ENCODE assay signal across 9 cellular contexts in the genomic region with DNA sequence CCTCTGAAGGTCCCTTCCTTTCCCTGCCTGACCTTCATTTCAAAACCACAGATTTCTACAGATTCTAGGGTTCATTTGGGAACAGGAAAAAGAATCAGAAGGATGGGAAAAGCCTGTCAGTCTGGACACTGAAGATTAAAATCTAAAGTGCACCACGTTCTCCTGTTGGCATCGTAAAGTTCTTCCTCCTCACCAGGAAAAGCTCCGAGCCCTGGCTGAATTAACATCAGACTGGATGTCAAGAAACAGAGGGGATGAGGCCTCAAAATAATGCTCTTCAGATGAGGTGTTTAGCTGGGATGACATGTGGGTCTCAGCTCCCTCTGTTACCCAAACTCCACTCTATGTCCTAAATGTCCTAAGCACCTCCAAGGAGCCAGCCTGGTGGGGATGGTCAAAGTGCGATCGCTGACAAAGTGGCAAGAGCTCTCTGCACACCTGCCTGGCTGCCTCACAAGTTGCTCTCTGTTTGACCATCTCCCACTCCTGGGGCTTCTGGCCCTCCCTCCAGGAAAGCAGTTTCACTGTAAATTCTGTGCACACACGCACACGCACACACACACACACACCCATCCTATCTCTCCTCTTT. TPM values are rescaled to one million over a fixed set of nuclear protein-coding genes. Genes with fewer than 3 reads are reported as not detected.
DNase-seq lines count a peak whose midpoint lies in the region; ATAC-seq lines count a peak whose summit lies in the region.
"Had no signal": no experiment of that assay in that cellular context is flagged by ENCODE, and none has a peak within 500 bp of the region (broad histone marks: within the 10 kb centered on the region; RNA-seq: fewer than 3 reads in every experiment).

No MANE protein-coding gene starts in this region.

- peak overlapping the region; percentile 75 for H3K27ac Mint-ChIP-seq in activated T-cell treated with anti-CD3 and anti-CD28 coated beads, Interleukin-2, amount 50 U/mL, for 24 hours
- H3K27ac Mint-ChIP-seq in activated T-helper 17 cell treated with anti-CD3 and anti-CD28 coated beads, Interleukin-2, amount 50 U/mL, for 72 hours: peak overlapping the region; percentile 86
- no peak overlapping the region for H3K27ac Mint-ChIP-seq in stimulated activated naive CD8-positive, alpha-beta T cell treated with anti-CD3 and anti-CD28 coated beads, Interleukin-15, amount 100 ng/mL, for 72 hours

- peak overlapping the region; percentile 85 for H3K4me3 Mint-ChIP-seq in activated T-cell treated with anti-CD3 and anti-CD28 coated beads, Interleukin-2, amount 50 U/mL, for 24 hours
- H3K4me3 Mint-ChIP-seq in activated T-helper 17 cell treated with anti-CD3 and anti-CD28 coated beads, Interleukin-2, amount 50 U/mL, for 72 hours: peak overlapping the region; percentile 86
- H3K4me3 Mint-ChIP-seq in stimulated activated naive CD8-positive, alpha-beta T cell treated with anti-CD3 and anti-CD28 coated beads, Interleukin-15, amount 100 ng/mL, for 72 hours: peak overlapping the region; percentile 78 to 90

- peaks cover 3% of the 10 kb centered on the region for H3K4me1 ChIP-seq in iPS-15b (ENCODE audit: control insufficient read depth, insufficient read depth, low read length)

- peaks cover 41% of the 10 kb centered on the region for H3K4me1 Mint-ChIP-seq in activated T-cell treated with anti-CD3 and anti-CD28 coated beads, Interleukin-2, amount 50 U/mL, for 24 hours (ENCODE audit: low read depth)
- peaks cover 18% of the 10 kb centered on the region for H3K4me1 Mint-ChIP-seq in activated T-helper 17 cell treated with anti-CD3 and anti-CD28 coated beads, Interleukin-2, amount 50 U/mL, for 72 hours
- peaks cover 52% of the 10 kb centered on the region for H3K4me1 Mint-ChIP-seq in stimulated activated naive CD8-positive, alpha-beta T cell treated with anti-CD3 and anti-CD28 coated beads, Interleukin-15, amount 100 ng/mL, for 72 hours

- H3K36me3 Mint-ChIP-seq in activated T-cell treated with anti-CD3 and anti-CD28 coated beads, Interleukin-2, amount 50 U/mL, for 24 hours (ENCODE audit: low read depth): peaks cover 45% of the 10 kb centered on the region
- H3K36me3 Mint-ChIP-seq in activated T-helper 17 cell treated with anti-CD3 and anti-CD28 coated beads, Interleukin-2, amount 50 U/mL, for 72 hours (ENCODE audit: low read depth): peaks cover 16% of the 10 kb centered on the region

- H3K27me3 Mint-ChIP-seq in activated T-cell treated with anti-CD3 and anti-CD28 coated beads, Interleukin-2, amount 50 U/mL, for 24 hours: no peaks in the 10 kb centered on the region
- no peaks in the 10 kb centered on the region for H3K27me3 Mint-ChIP-seq in activated T-helper 17 cell treated with anti-CD3 and anti-CD28 coated beads, Interleukin-2, amount 50 U/mL, for 72 hours
- peaks cover 7% of the 10 kb centered on the region for H3K27me3 Mint-ChIP-seq in stimulated activated naive CD8-positive, alpha-beta T cell treated with anti-CD3 and anti-CD28 coated beads, Interleukin-15, amount 100 ng/mL, for 72 hours

- H3K36me3 ChIP-seq in iPS-15b (ENCODE audit: control insufficient read depth, insufficient read depth, low read length): peaks cover 2% of the 10 kb centered on the region

- no peaks in the 10 kb centered on the region for H3K9me3 ChIP-seq in iPS-15b (ENCODE audit: control insufficient read depth, insufficient read depth, low read length)

- DNase-seq in activated T-cell treated with anti-CD3 and anti-CD28 coated beads, Interleukin-2, amount 50 U/mL, for 24 hours: no peak
- no peak for DNase-seq in activated T-cell treated with anti-CD3 and anti-CD28 coated beads, Interleukin-2, amount 50 U/mL, for 48 hours
- no peak for DNase-seq in stimulated activated naive CD8-positive, alpha-beta T cell treated with anti-CD3 and anti-CD28 coated beads, Interleukin-15, amount 100 ng/mL, for 72 hours
- DNase-seq in NCI-H82 (lab: John Stamatoyannopoulos, UW) (no peak), COLO668 (lab: John Stamatoyannopoulos, UW; ENCODE audit: unreplicated experiment) (no peak)
- DNase-seq: effector CD8-positive, alpha-beta T cell had no signal

- H3K27me3 ChIP-seq in iPS-15b (ENCODE audit: control insufficient read depth, insufficient read depth, low read length): peaks cover 4% of the 10 kb centered on the region

- H3K9me3 Mint-ChIP-seq in activated T-cell treated with anti-CD3 and anti-CD28 coated beads, Interleukin-2, amount 50 U/mL, for 24 hours: no peaks in the 10 kb centered on the region
- H3K9me3 Mint-ChIP-seq in activated T-helper 17 cell treated with anti-CD3 and anti-CD28 coated beads, Interleukin-2, amount 50 U/mL, for 72 hours: no peaks in the 10 kb centered on the region
- H3K9me3 Mint-ChIP-seq in stimulated activated naive CD8-positive, alpha-beta T cell treated with anti-CD3 and anti-CD28 coated beads, Interleukin-15, amount 100 ng/mL, for 72 hours: no peaks in the 10 kb centered on the region

- peak overlapping the region; percentile 54 for H3K9ac ChIP-seq in iPS-15b (ENCODE audit: low read depth, low read length)

- ATAC-seq in activated T-helper 17 cell treated with anti-CD3 and anti-CD28 coated beads, Interleukin-2, amount 50 U/mL, for 72 hours (replicated peaks): no peak
- ATAC-seq in stimulated activated naive CD8-positive, alpha-beta T cell treated with anti-CD3 and anti-CD28 coated beads, Interleukin-15, amount 100 ng/mL, for 72 hours: no peak
- no peak for ATAC-seq in GM21619 (IDR thresholded peaks at IDR 0.05; ENCODE audit: unreplicated experiment)

- peak overlapping the region; percentile 79 for H3K4me3 ChIP-seq in iPS-15b (ENCODE audit: low read depth, low read length)

RNA-seq across cellular contexts. Expression of a gene that starts 1.9 kb away (rescaled TPM):
- total RNA-seq in activated T-helper 17 cell treated with anti-CD3 and anti-CD28 coated beads, Interleukin-2, amount 50 U/mL, for 72 hours: 10 to 100 TPM; 28.8 to 45.0 TPM

RNA-seq across cellular contexts. Expression of a gene that starts 44.3 kb away (rescaled TPM):
- total RNA-seq in activated T-helper 17 cell treated with anti-CD3 and anti-CD28 coated beads, Interleukin-2, amount 50 U/mL, for 72 hours: 10 to 100 TPM; 29.9 to 30.4 TPM

Comparison
In these comparisons a context has a peak if more than half of its experiments do, and no peak if none do; other contexts are left out.
1. H3K27ac Mint-ChIP-seq: peak in activated T-cell treated with anti-CD3 and anti-CD28 coated beads, Interleukin-2, amount 50 U/mL, for 24 hours (single experiment) and activated T-helper 17 cell treated with anti-CD3 and anti-CD28 coated beads, Interleukin-2, amount 50 U/mL, for 72 hours (single experiment); none in stimulated activated naive CD8-positive, alpha-beta T cell treated with anti-CD3 and anti-CD28 coated beads, Interleukin-15, amount 100 ng/mL, for 72 hours (0 of 2).
2. Peak in every context shown above with its lines, with median percentiles within 50 percentile points of each other: H3K4me3 Mint-ChIP-seq.